ENCODE assay signal across 8 cellular contexts in the genomic region with DNA sequence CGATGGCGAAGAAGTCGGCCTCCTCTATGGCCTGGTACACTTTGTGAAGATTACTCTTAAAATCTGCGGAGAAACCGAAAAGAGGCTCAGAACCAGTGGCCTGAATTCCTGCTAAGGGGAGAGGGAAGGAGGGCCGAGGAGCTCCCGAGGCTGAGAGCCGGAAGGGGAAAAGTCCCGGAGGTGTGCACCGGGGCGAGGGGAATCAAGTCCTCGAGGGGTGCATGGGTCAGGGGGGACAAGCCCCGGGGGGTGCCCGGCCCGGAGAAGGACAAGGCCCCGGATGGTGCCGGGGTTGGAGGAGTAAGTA. TPM values are rescaled to one million over a fixed set of nuclear protein-coding genes. Genes with fewer than 3 reads are reported as not detected.
DNase-seq lines count a peak whose midpoint lies in the region; FAIRE-seq and TF ChIP-seq lines count a peak whose summit lies in the region.

No MANE protein-coding gene starts in this region.

- H2BK120ac ChIP-seq in mesenchymal stem cell (ENCODE audit: low read depth, low read length): peak overlapping the region; percentile 76

- no peak for FAIRE-seq in urothelium cell line (lab: Jason Lieb, UNC)

- H2BK12ac ChIP-seq in mesenchymal stem cell (ENCODE audit: low read length in 2 of 2): no peak overlapping the region

- peak overlapping the region; percentile 64 to 92 for H3K4ac ChIP-seq in mesenchymal stem cell (ENCODE audit: low read depth in 1 of 2, low read length in 2 of 2)

- H3K79me1 ChIP-seq in mesenchymal stem cell (replicated peaks; ENCODE audit: low read length, poor library complexity, severe bottlenecking): peaks cover 22% of the 10 kb centered on the region

- H3K36me3 ChIP-seq in HUES48 (ENCODE audit: control insufficient read depth, insufficient read depth, low read length) (peaks cover 42% of the 10 kb centered on the region), brain microvascular endothelial cell (replicated peaks) (peaks cover 9% of the 10 kb centered on the region), mesenchymal stem cell (ENCODE audit: control insufficient read depth in 1 of 2, insufficient read depth in 2 of 2, low read depth in 1 of 2, low read length in 2 of 2) (peaks cover 14 to 42% of the 10 kb centered on the region in 2 experiments)

- H3K4me2 ChIP-seq in mesenchymal stem cell (ENCODE audit: low read length, poor library complexity, severe bottlenecking): peak overlapping the region; percentile 87

- peak overlapping the region; percentile 96 for H4K8ac ChIP-seq in mesenchymal stem cell (ENCODE audit: low read length)

- H3K23ac ChIP-seq in mesenchymal stem cell (ENCODE audit: low read length in 2 of 2): no peak overlapping the region

- peak overlapping the region; percentile 89 to 97 for H3K18ac ChIP-seq in mesenchymal stem cell (ENCODE audit: low read depth in 1 of 2, low read length in 2 of 2)

- H3K27me3 ChIP-seq in HUES48 (ENCODE audit: control insufficient read depth, insufficient read depth, low read length): no peaks in the 10 kb centered on the region
- no peaks in the 10 kb centered on the region for H3K27me3 ChIP-seq in brain microvascular endothelial cell (replicated peaks)
- no peaks in the 10 kb centered on the region for H3K27me3 ChIP-seq in mesenchymal stem cell (ENCODE audit: control insufficient read depth in 1 of 2, insufficient read depth in 1 of 2, low read length in 2 of 2)

- DNase-seq in activated naive CD4-positive, alpha-beta T cell treated with Interleukin-2 at 50 U/mL for 16 hours: peak; percentile 29
- DNase-seq in activated naive CD4-positive, alpha-beta T cell treated with anti-CD3 and anti-CD28 coated beads, Interleukin-2, amount 50 U/mL, for 16 hours: no peak
- no peak for DNase-seq in brain microvascular endothelial cell
- DNase-seq in mesenchymal stem cell: peak; percentile 23
- peak; percentile 12 for DNase-seq in urothelium cell line (ENCODE audit: low spot score)
- DNase-seq in NCI-H446 treated with DMSO at 0.1 percent for 48 hours (lab: John Stamatoyannopoulos, UW): no peak
- no peak for DNase-seq in COLO829 (ENCODE audit: low spot score)

- H3K27ac ChIP-seq in HUES48 (ENCODE audit: low read depth, low read length) (peak overlapping the region; percentile 98), brain microvascular endothelial cell (peak overlapping the region; percentile 81), mesenchymal stem cell (ENCODE audit: low read length, poor library complexity, severe bottlenecking) (peak overlapping the region; percentile 61)

- H2BK5ac ChIP-seq in mesenchymal stem cell (ENCODE audit: low read depth, low read length, poor library complexity, severe bottlenecking): peak overlapping the region; percentile 66

- peak overlapping the region; percentile 94 for H3K9ac ChIP-seq in HUES48 (ENCODE audit: low read depth, low read length)
- peak overlapping the region; percentile 99 for H3K9ac ChIP-seq in mesenchymal stem cell (ENCODE audit: low read length)

- in situ Hi-C loops in brain microvascular endothelial cell (cut with HindIII; ENCODE audit: low pct_ligation_motif_present, low sequenced_read_pairs): no loop called here

- 4% methylated on average over 17 of the region's 17 CpGs for WGBS in mesenchymal stem cell

- peak overlapping the region in 1 of 2 experiments; percentile 82 for H3K14ac ChIP-seq in mesenchymal stem cell (ENCODE audit: low read length in 2 of 2)

- H3K9me3 ChIP-seq in HUES48 (ENCODE audit: control insufficient read depth, insufficient read depth, low read length) (no peaks in the 10 kb centered on the region), mesenchymal stem cell (ENCODE audit: control insufficient read depth, low read length) (no peaks in the 10 kb centered on the region)

- TF ChIP-seq CTCF in brain microvascular endothelial cell (IDR thresholded peaks at IDR 0.05; ENCODE audit: low read depth, low read length, missing control alignments): no peak

- peak overlapping the region; percentile 24 for H2AFZ ChIP-seq in mesenchymal stem cell (ENCODE audit: low read depth, low read length)

- H3K4me1 ChIP-seq in HUES48 (ENCODE audit: control insufficient read depth, insufficient read depth, low read length) (peaks cover 21% of the 10 kb centered on the region), mesenchymal stem cell (ENCODE audit: control insufficient read depth, insufficient read depth, low read depth, low read length) (peaks cover 6% of the 10 kb centered on the region)

- no peak overlapping the region for H2AK5ac ChIP-seq in mesenchymal stem cell (ENCODE audit: low read length, severe bottlenecking)

- H4K91ac ChIP-seq in mesenchymal stem cell (ENCODE audit: low read length): no peak overlapping the region

- H2BK15ac ChIP-seq in mesenchymal stem cell (ENCODE audit: low read depth, poor library complexity, severe bottlenecking): no peak overlapping the region

- H3K4me3 ChIP-seq in HUES48 (ENCODE audit: low read depth, low read length): peak overlapping the region; percentile 85
- peak overlapping the region; percentile 95 for H3K4me3 ChIP-seq in brain microvascular endothelial cell (ENCODE audit: low read depth, low read length)
- peak overlapping the region; percentile 86 to 92 for H3K4me3 ChIP-seq in mesenchymal stem cell (ENCODE audit: insufficient read depth in 1 of 2, low read depth in 1 of 2, low read length in 2 of 2)

RNA-seq across cellular contexts. Expression of a gene that starts 0.5 kb away (rescaled TPM):
- 24.6 TPM for polyA plus RNA-seq in mesenchymal stem cell (2013, experiment 1 of 2)
- polyA plus RNA-seq in mesenchymal stem cell (2013, experiment 2 of 2): 24.1 TPM

RNA-seq across cellular contexts. Expression of a gene that starts 3.2 kb away (rescaled TPM):
- polyA plus RNA-seq in mesenchymal stem cell (2013, experiment 1 of 2): 83.3 TPM
- polyA plus RNA-seq in mesenchymal stem cell (2013, experiment 2 of 2): 84.4 TPM

Comparison
In these comparisons a context has a peak if more than half of its experiments do, and no peak if none do; other contexts are left out.
1. DNase-seq: peak in activated naive CD4-positive, alpha-beta T cell treated with Interleukin-2 at 50 U/mL for 16 hours (single experiment), mesenchymal stem cell (single experiment) and urothelium cell line (single experiment); none in activated naive CD4-positive, alpha-beta T cell treated with anti-CD3 and anti-CD28 coated beads, Interleukin-2, amount 50 U/mL, for 16 hours (single experiment), brain microvascular endothelial cell (single experiment), NCI-H446 treated with DMSO at 0.1 percent for 48 hours (single experiment) and COLO829 (single experiment).
2. Peak in every context shown above with its lines, with median percentiles within 50 percentile points of each other: H3K27ac ChIP-seq and H3K4me3 ChIP-seq.